In genomic region chr6:13614926-13615801, GRCh38 we compare ENCODE assay signal across 8 cellular contexts. TPM values are rescaled to one million over a fixed set of nuclear protein-coding genes. Genes with fewer than 3 reads are reported as not detected.
DNase-seq lines count a peak whose midpoint lies in the region; ATAC-seq and TF ChIP-seq lines count a peak whose summit lies in the region.

Gene NOL7 (plus strand): TSS chr6:13615335. CDS start chr6:13615359, 24 bp downstream.

- peaks cover 37% of the 10 kb centered on the region for H3K4me1 Mint-ChIP-seq in activated T-cell treated with anti-CD3 and anti-CD28 coated beads, Interleukin-2, amount 50 U/mL, for 4 hours (ENCODE audit: low read depth)

- no peaks in the 10 kb centered on the region for H3K9me3 ChIP-seq in muscle layer of duodenum (ENCODE audit: control insufficient read depth in 1 of 2, low read length in 2 of 2)

- peak within 1 kb of the TSS; percentile 99 for H3K4me3 Mint-ChIP-seq in activated T-cell treated with anti-CD3 and anti-CD28 coated beads, Interleukin-2, amount 50 U/mL, for 4 hours

- H3K36me3 Mint-ChIP-seq in activated T-cell treated with anti-CD3 and anti-CD28 coated beads, Interleukin-2, amount 50 U/mL, for 4 hours (ENCODE audit: insufficient read depth): peaks cover 26% of the 10 kb centered on the region

- H3K27me3 Mint-ChIP-seq in activated T-cell treated with anti-CD3 and anti-CD28 coated beads, Interleukin-2, amount 50 U/mL, for 4 hours (ENCODE audit: low read depth): no peaks in the 10 kb centered on the region

- H3K36me3 ChIP-seq in muscle layer of duodenum (ENCODE audit: control insufficient read depth in 1 of 2, insufficient read depth in 2 of 2, low read length in 2 of 2): peaks cover 19 to 29% of the 10 kb centered on the region in 2 donors

- ATAC-seq in GM21717 (IDR thresholded peaks at IDR 0.05; ENCODE audit: unreplicated experiment) (peak; percentile 86), esophagus mucosa (peak; percentile 98)
- ATAC-seq in activated T-cell treated with anti-CD3 and anti-CD28 coated beads, Interleukin-2, amount 50 U/mL, for 4 hours: peak; percentile 91 to 92

- peak within 1 kb of the TSS; percentile 93 to 99 for H3K4me3 ChIP-seq in muscle layer of duodenum (ENCODE audit: low read depth in 1 of 2, low read length in 2 of 2)

- peak; percentile 78 for DNase-seq in DMS79 treated with DMSO at 0.1 percent for 48 hours (lab: John Stamatoyannopoulos, UW)
- peak; percentile 95 for DNase-seq in KG1 (lab: John Stamatoyannopoulos, UW)
- DNase-seq in activated T-cell treated with anti-CD3 and anti-CD28 coated beads, Interleukin-2, amount 50 U/mL, for 4 hours: peak; percentile 99
- DNase-seq in stimulated activated CD8-positive, alpha-beta memory T cell treated with anti-CD3 and anti-CD28 coated beads, Interleukin-7, amount 100 ng/mL, for 4 hours (ENCODE audit: low read depth in 2 of 2): peak; percentile 96

- H3K27ac ChIP-seq in muscle layer of duodenum (ENCODE audit: low read length): peak within 1 kb of the TSS; percentile 96

- no peaks in the 10 kb centered on the region for H3K27me3 ChIP-seq in muscle layer of duodenum (ENCODE audit: low read depth, low read length)

- H3K9me3 Mint-ChIP-seq in activated T-cell treated with anti-CD3 and anti-CD28 coated beads, Interleukin-2, amount 50 U/mL, for 4 hours: no peaks in the 10 kb centered on the region

- H3K4me1 ChIP-seq in muscle layer of duodenum (ENCODE audit: control insufficient read depth in 1 of 2, insufficient read depth in 2 of 2, low read length in 2 of 2): peaks cover 4 to 27% of the 10 kb centered on the region in 2 donors

TF ChIP-seq in PFSK-1, 5 proteins besides CTCF, POLR2A, EP300 and RAD21:
- TF ChIP-seq REST (IDR thresholded peaks at IDR 0.05; ENCODE audit: insufficient read depth in 1 of 2, low read depth in 2 of 2, low read length in 2 of 2) (peak; percentile 26 to 47; a peak in 1 of 4 replicates), TAF1 (IDR thresholded peaks at IDR 0.05; ENCODE audit: borderline replicate concordance, insufficient read depth, low read length) (peak; percentile 98), POLR2AphosphoS5 (IDR thresholded peaks at IDR 0.05; ENCODE audit: low read depth, low read length) (peak; percentile 93), FOXP2 (optimal IDR thresholded peaks at IDR 0.05; ENCODE audit: borderline replicate concordance, extremely low read depth, extremely low read length, insufficient read depth) (peak; percentile 98), SIN3A (IDR thresholded peaks at IDR 0.05; ENCODE audit: borderline replicate concordance, insufficient read depth, low read length) (peak; percentile 99)

RNA-seq across cellular contexts. Expression of gene NOL7, which starts in this region (rescaled TPM):
- polyA plus RNA-seq in PFSK-1 (2012; ENCODE audit: insufficient read length, low read depth): 131 TPM
- total RNA-seq in activated T-cell treated with anti-CD3 and anti-CD28 coated beads, Interleukin-2, amount 50 U/mL, for 4 hours: 100 to 1,000 TPM; 194 to 213 (median 201) TPM
- 33.1 TPM for total RNA-seq in esophagus mucosa

Comparison
In these comparisons a context has a peak if more than half of its experiments do, and no peak if none do; other contexts are left out.
1. Peak in every context shown above with its lines: DNase-seq, ATAC-seq, H3K4me3 ChIP-seq and H3K27ac ChIP-seq.